8 cellular contexts compared by ENCODE assay signal in genomic region chr20:41028359-41029149, GRCh38. TPM values are rescaled to one million over a fixed set of nuclear protein-coding genes. Genes with fewer than 3 reads are reported as not detected.
DNase-seq lines count a peak whose midpoint lies in the region; ATAC-seq, FAIRE-seq and TF ChIP-seq lines count a peak whose summit lies in the region.

Gene TOP1 (plus strand): TSS chr20:41028822. CDS start chr20:41029068, 246 bp downstream.

- intact Hi-C loops in mammary epithelial cell (cut with micrococcal nuclease) = loop anchor here (1.0 kb wide), 2 partner anchors 11 to 25 kb away; no protein-coding TSS in a partner anchor

- H3K27me3 ChIP-seq in WERI-Rb-1 (ENCODE audit: insufficient read depth, low read depth, severe bottlenecking) (no peaks in the 10 kb centered on the region), mammary epithelial cell (ENCODE audit: insufficient read depth, low read length) (no peaks in the 10 kb centered on the region), iPS-20b (ENCODE audit: insufficient read depth, low read length) (peaks cover 32% of the 10 kb centered on the region), small intestine (ENCODE audit: control insufficient read depth in 2 of 2, insufficient read depth in 2 of 2, low read length in 2 of 2) (no peaks in the 10 kb centered on the region)

- BruUV-seq in mammary epithelial cell (replicated peaks; lab: Mats Ljungman, UMichigan) = no TSS peak

- H3K27ac ChIP-seq in WERI-Rb-1 (peak within 1 kb of the TSS; percentile 97), mammary epithelial cell (ENCODE audit: insufficient read depth, low read depth, low read length) (peak within 1 kb of the TSS; percentile 93), iPS-20b (ENCODE audit: low read length) (peak within 1 kb of the TSS; percentile 61), small intestine (ENCODE audit: low read depth in 1 of 2, low read length in 1 of 2) (peak within 1 kb of the TSS; percentile 94 to 100)

- H2AFZ ChIP-seq in mammary epithelial cell (ENCODE audit: low read depth, low read length) = peak within 1 kb of the TSS; percentile 81

- no peaks in the 10 kb centered on the region for H3K9me3 ChIP-seq in WERI-Rb-1 (ENCODE audit: severe bottlenecking)
- no peaks in the 10 kb centered on the region for H3K9me3 ChIP-seq in mammary epithelial cell (replicated peaks; ENCODE audit: insufficient read depth, low read length)
- no peaks in the 10 kb centered on the region for H3K9me3 ChIP-seq in iPS-20b (ENCODE audit: insufficient read depth, low read depth, low read length)
- H3K9me3 ChIP-seq in small intestine (ENCODE audit: control insufficient read depth, low read depth) = no peaks in the 10 kb centered on the region

- H3K4me2 ChIP-seq in mammary epithelial cell (ENCODE audit: insufficient read depth, low read depth, low read length) = peak within 1 kb of the TSS; percentile 94

- peaks cover 50% of the 10 kb centered on the region for H3K79me2 ChIP-seq in mammary epithelial cell (ENCODE audit: insufficient read depth, low read length)

- FAIRE-seq in small intestine (lab: Jason Lieb, UNC) = no peak

- H3K4me3 ChIP-seq in WERI-Rb-1 (ENCODE audit: low read depth, low read length) = peak within 1 kb of the TSS; percentile 86
- H3K4me3 ChIP-seq in mammary epithelial cell (replicated peaks in 1 of 3; ENCODE audit: insufficient read depth in 1 of 3, low read depth in 2 of 3, low read length in 3 of 3) = peak within 1 kb of the TSS; percentile 92 to 98 (median 97)
- peak within 1 kb of the TSS; percentile 91 for H3K4me3 ChIP-seq in iPS-20b (ENCODE audit: low read length)
- peak within 1 kb of the TSS; percentile 95 to 100 for H3K4me3 ChIP-seq in small intestine (ENCODE audit: low read depth in 1 of 2, low read length in 2 of 2)

- H3K4me1 ChIP-seq in mammary epithelial cell (ENCODE audit: insufficient read depth, low read length) (peaks cover 30% of the 10 kb centered on the region), iPS-20b (ENCODE audit: insufficient read depth, low read length) (peaks cover 26% of the 10 kb centered on the region), small intestine (ENCODE audit: control insufficient read depth in 2 of 2, insufficient read depth in 1 of 2, low read depth in 1 of 2, low read length in 1 of 2) (peaks cover 0 to 15% of the 10 kb centered on the region in 2 donors)

- CTCF ChIA-PET in mammary epithelial cell (lab: Charles Lee; ENCODE audit: low non-redundant PET) = interaction anchor here (1.2 kb wide), 1 partner anchor 11 kb away, joined by 3 read pairs; no protein-coding TSS in a partner anchor

- dilution Hi-C loops in mammary epithelial cell (cut with HindIII; ENCODE audit: low sequenced_read_pairs) = no loop called here

- in situ Hi-C loops in ACHN (cut with HindIII; ENCODE audit: low pct_ligation_motif_present, low pct_unique_long_range_greater_than_20kb, low sequenced_read_pairs) (no loop called here), mammary epithelial cell (cut with MboI; ENCODE audit: low sequenced_read_pairs in 2 of 2) (no loop called here)

- DNase-seq in ACHN (peak; percentile 98), NCI-H2227 (lab: John Stamatoyannopoulos, UW; ENCODE audit: unreplicated experiment) (peak; percentile 100), WERI-Rb-1 (peak; percentile 100), mammary epithelial cell (peak; percentile 99), small intestine (peak; percentile 99)

- H3K36me3 ChIP-seq in WERI-Rb-1 = peaks cover 36% of the 10 kb centered on the region
- H3K36me3 ChIP-seq in mammary epithelial cell (ENCODE audit: insufficient read depth, low read length) = peaks cover 4% of the 10 kb centered on the region
- H3K36me3 ChIP-seq in iPS-20b (ENCODE audit: insufficient read depth, low read depth, low read length) = peaks cover 28% of the 10 kb centered on the region
- no peaks in the 10 kb centered on the region for H3K36me3 ChIP-seq in small intestine (ENCODE audit: control insufficient read depth in 2 of 2, insufficient read depth in 2 of 2, low read length in 2 of 2)

- H3K9ac ChIP-seq in mammary epithelial cell (ENCODE audit: insufficient read depth, low read length) (peak within 1 kb of the TSS; percentile 87), iPS-20b (ENCODE audit: low read depth, low read length) (peak within 1 kb of the TSS; percentile 93)

- H4K20me1 ChIP-seq in mammary epithelial cell (ENCODE audit: insufficient read depth, low read length) = no peaks in the 10 kb centered on the region

- WGBS in mammary epithelial cell (ENCODE audit: low coverage, missing lambda C conversion rate) = 4% methylated on average over 9 of the region's 85 CpGs
- 0 to 1% (median 0%) methylated on average over 84 to 85 of the region's 85 CpGs for WGBS in small intestine, 3 donors

- ATAC-seq in GM18873 (IDR thresholded peaks at IDR 0.05; ENCODE audit: low FRiP score, unreplicated experiment) (peak; percentile 90), HG03139 (IDR thresholded peaks at IDR 0.05; ENCODE audit: unreplicated experiment) (peak; percentile 94)

- TF ChIP-seq CTCF in WERI-Rb-1 (IDR thresholded peaks at IDR 0.05; ENCODE audit: low read depth, low read length) (no peak), mammary epithelial cell (conservative IDR thresholded peaks at IDR 0.05 in 1 of 2, IDR thresholded peaks at IDR 0.05 in 1 of 2; ENCODE audit: extremely low read depth in 1 of 2, insufficient read depth in 1 of 2, low read depth in 1 of 2, low read length in 2 of 2) (no peak)

RNA-seq across cellular contexts. Expression of gene TOP1, which starts in this region (rescaled TPM):
- total RNA-seq in mammary epithelial cell = 10 to 100 TPM; 13.2 to 92.0 TPM
- polyA plus RNA-seq in mammary epithelial cell (10.6 TPM), small intestine (10 to 100 TPM; 46.2 to 72.4 (median 67.1) TPM)
- 21.7 TPM for polyA minus RNA-seq in mammary epithelial cell

Comparison
In these comparisons a context has a peak if more than half of its experiments do, and no peak if none do; other contexts are left out.
1. Peak in every context shown above with its lines: DNase-seq, ATAC-seq, H3K4me3 ChIP-seq and H3K27ac ChIP-seq.